ENCODE assay signal across 8 cellular contexts in the genomic region with DNA sequence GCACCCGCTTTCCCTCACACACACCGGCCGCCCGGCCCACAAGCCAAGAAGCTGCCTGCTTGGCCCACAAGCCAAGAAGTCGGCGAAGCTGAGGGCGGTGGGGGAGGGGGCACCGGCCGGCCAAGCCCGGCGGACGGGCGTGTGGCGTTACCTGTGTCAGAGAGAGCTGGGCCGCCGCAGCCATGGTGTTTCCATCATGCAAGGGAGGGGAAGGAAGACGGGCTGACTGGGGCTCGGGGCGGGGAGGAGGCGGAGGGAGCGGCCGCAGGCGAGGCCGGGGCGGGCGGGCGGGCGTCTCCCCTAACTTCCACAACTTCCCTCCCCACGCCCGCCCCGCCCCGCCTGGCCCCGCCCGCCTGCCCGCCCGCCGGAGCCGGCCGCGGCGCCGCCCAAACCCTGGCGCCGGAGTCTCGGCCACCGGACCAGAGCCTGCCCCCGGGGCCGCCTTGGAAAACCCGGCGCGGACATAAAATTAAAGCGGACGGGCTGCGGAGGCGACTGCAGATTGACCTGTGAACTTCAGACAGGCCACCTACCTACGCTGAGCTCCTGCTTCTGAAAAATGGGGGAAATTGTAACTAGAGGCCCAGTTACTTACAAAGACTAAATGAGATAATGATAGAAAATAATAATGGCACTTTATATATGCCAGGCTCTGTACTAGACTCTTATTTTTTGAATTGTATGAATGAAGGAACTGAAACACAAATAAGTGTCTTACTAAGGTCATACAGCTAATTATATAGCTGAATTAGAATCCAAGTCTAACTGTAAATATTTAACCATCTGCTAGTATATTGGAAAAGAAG.
DNase-seq lines count a peak whose midpoint lies in the region; ATAC-seq lines count a peak whose summit lies in the region.

A gene (minus strand): TSS at position 219 of the 809 bp plus-strand sequence. CDS start 35 bp downstream, at position 184.

- H3K27ac ChIP-seq in caudate nucleus (ENCODE audit: low read depth, low read length) = peak within 1 kb of the TSS; percentile 84

- DNase-seq in 8988T (peak; percentile 74), NCI-H2196 treated with DMSO at 0.1 percent for 48 hours (lab: John Stamatoyannopoulos, UW; ENCODE audit: unreplicated experiment) (peak; percentile 90), caudate nucleus (lab: John Stamatoyannopoulos, UW) (peak in 56 of 61 donors; percentile 22 to 87 (median 71)), inferior parietal cortex (ENCODE audit: extremely low spot score) (peak; percentile 59), smooth muscle cell of the brain vasculature (ENCODE audit: low read depth, low spot score) (peak; percentile 47)
- DNase-seq in activated CD4-positive, CD25-positive, alpha-beta regulatory T cell treated with anti-CD3 and anti-CD28 coated beads, Interleukin-2, amount 50 U/mL, for 16 hours (ENCODE audit: low read depth, low spot score) = peak; percentile 68

- ATAC-seq in GM18517 (IDR thresholded peaks at IDR 0.05; ENCODE audit: unreplicated experiment) (peak; percentile 29), HG03039 (IDR thresholded peaks at IDR 0.05; ENCODE audit: unreplicated experiment) (peak; percentile 51)

Comparison
In these comparisons a context has a peak if more than half of its experiments do, and no peak if none do; other contexts are left out.
1. Peak in every context shown above with its lines: DNase-seq, ATAC-seq and H3K27ac ChIP-seq.